In the genomic region with DNA sequence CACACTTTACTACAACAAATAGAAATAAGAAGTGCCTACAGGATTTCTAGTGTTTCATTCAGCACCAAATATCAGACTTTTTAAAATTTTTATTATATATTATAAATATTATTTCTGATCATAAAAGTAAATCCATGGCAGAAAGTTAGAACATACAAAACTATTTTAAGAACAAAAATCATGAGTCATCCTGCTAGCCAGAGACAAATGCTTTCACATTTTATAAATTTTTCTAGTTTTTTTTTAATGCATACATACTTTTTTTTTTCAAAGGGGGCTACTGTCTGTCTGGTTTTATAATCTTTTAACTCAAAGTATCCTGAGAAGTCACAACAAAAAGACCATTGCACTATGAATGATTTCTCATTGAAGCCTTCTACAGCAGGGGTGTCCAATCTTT, we compare ENCODE assay signal across 19 cellular contexts.
DNase-seq lines count a peak whose midpoint lies in the region; ATAC-seq and TF ChIP-seq lines count a peak whose summit lies in the region.
"Had no signal": no experiment of that assay in that cellular context is flagged by ENCODE, and none has a peak within 500 bp of the region (broad histone marks: within the 10 kb centered on the region; RNA-seq: fewer than 3 reads in every experiment).

No MANE protein-coding gene starts in this region.

- TF ChIP-seq CTCF in right atrium auricular region (IDR thresholded peaks at IDR 0.05) (no peak), choroid plexus epithelial cell (conservative IDR thresholded peaks at IDR 0.05; ENCODE audit: low read depth, low read length) (no peak), CD14-positive monocyte (IDR thresholded peaks at IDR 0.05) (no peak)

- H3K27ac Mint-ChIP-seq in CD14-positive monocyte (no peak overlapping the region), T-helper 17 cell (no peak overlapping the region)
- H3K27ac Mint-ChIP-seq: activated CD4-positive, alpha-beta T cell treated with anti-CD3 and anti-CD28 coated beads, Interleukin-2, amount 10 ng/mL, durations not matched to agents 24 days and 14 days; CD4-positive, alpha-beta T cell; H9 had no signal

- H3K27me3 Mint-ChIP-seq in CD14-positive monocyte (ENCODE audit: low read depth in 3 of 3) = peaks cover 0 to 2% (median 0%) of the 10 kb centered on the region in 3 donors
- H3K27me3 Mint-ChIP-seq in T-helper 17 cell = peaks cover 23% of the 10 kb centered on the region

- H3K4me1 Mint-ChIP-seq in CD14-positive monocyte (peaks cover 20% of the 10 kb centered on the region), T-helper 17 cell (peaks cover 2% of the 10 kb centered on the region)
- H3K4me1 Mint-ChIP-seq: activated CD4-positive, alpha-beta T cell treated with anti-CD3 and anti-CD28 coated beads, Interleukin-2, amount 10 ng/mL, durations not matched to agents 24 days and 14 days; H9 had no signal

- peaks cover 0 to 39% of the 10 kb centered on the region in 2 donors for H3K4me1 ChIP-seq in right atrium auricular region

- H3K4me3 ChIP-seq in right atrium auricular region (no peak overlapping the region), choroid plexus epithelial cell (ENCODE audit: low read depth, low read length) (no peak overlapping the region)
- H3K4me3 ChIP-seq: skin epidermis had no signal

- ATAC-seq in left cardiac atrium (no peak), GM21360 (IDR thresholded peaks at IDR 0.05; ENCODE audit: unreplicated experiment) (no peak), T-helper 17 cell (no peak)

- H3K36me3 ChIP-seq in right atrium auricular region = no peaks in the 10 kb centered on the region

- H3K9me3 Mint-ChIP-seq in CD14-positive monocyte = no peaks in the 10 kb centered on the region
- H3K9me3 Mint-ChIP-seq: activated CD4-positive, alpha-beta T cell treated with anti-CD3 and anti-CD28 coated beads, Interleukin-2, amount 10 ng/mL, durations not matched to agents 24 days and 14 days; CD4-positive, alpha-beta T cell; H9 had no signal

- H3K36me3 Mint-ChIP-seq in CD14-positive monocyte = no peaks in the 10 kb centered on the region
- no peaks in the 10 kb centered on the region for H3K36me3 Mint-ChIP-seq in T-helper 17 cell (ENCODE audit: low read depth)

- DNase-seq in right atrium auricular region (ENCODE audit: low spot score) (no peak), left cardiac atrium (no peak), choroid plexus epithelial cell (ENCODE audit: low read depth) (peak; percentile 64), myocyte (ENCODE audit: low read depth) (peak; percentile 29), CD14-positive monocyte (ENCODE audit: low spot score) (no peak), DMS153 treated with DMSO at 0.1 percent for 48 hours (lab: John Stamatoyannopoulos, UW; ENCODE audit: unreplicated experiment) (no peak), T-helper 17 cell (no peak)
- DNase-seq: activated CD4-positive, alpha-beta T cell treated with anti-CD3 and anti-CD28 coated beads, Interleukin-2, amount 10 ng/mL, durations not matched to agents 24 days and 14 days; activated effector memory CD4-positive, alpha-beta T cell treated with anti-CD3 and anti-CD28 coated beads, Interleukin-2, amount 50 U/mL, for 16 hours; CD4-positive, alpha-beta T cell; H9; MV-4-11; NCI-H1930; NCI-H446 treated with DMSO at 0.1 percent for 48 hours; posterior cingulate gyrus; RPMI8226; stimulated activated CD4-positive, alpha-beta T cell treated with anti-CD3 and anti-CD28 coated beads, Interleukin-4, amount 100 ng/mL, for 1 hour had no signal

- intact Hi-C loops in left cardiac atrium (cut with DNase I) = no loop called here
- intact Hi-C loops in CD14-positive monocyte (cut with micrococcal nuclease) = no loop called here

- H3K9me3 ChIP-seq in right atrium auricular region = no peaks in the 10 kb centered on the region
- no peaks in the 10 kb centered on the region for H3K9me3 ChIP-seq in T-helper 17 cell (ENCODE audit: control insufficient read depth, low read length, poor library complexity, severe bottlenecking)

- H3K4me3 Mint-ChIP-seq in CD14-positive monocyte (no peak overlapping the region), T-helper 17 cell (no peak overlapping the region)
- H3K4me3 Mint-ChIP-seq: activated CD4-positive, alpha-beta T cell treated with anti-CD3 and anti-CD28 coated beads, Interleukin-2, amount 10 ng/mL, durations not matched to agents 24 days and 14 days; CD4-positive, alpha-beta T cell; H9 had no signal

- H3K27ac ChIP-seq in right atrium auricular region = peak overlapping the region; percentile 19 to 44

- H3K27me3 ChIP-seq in right atrium auricular region = no peaks in the 10 kb centered on the region

Comparison
In these comparisons a context has a peak if more than half of its experiments do, and no peak if none do; other contexts are left out.
1. DNase-seq: peak in choroid plexus epithelial cell (single experiment) and myocyte (single experiment); none in right atrium auricular region (single experiment), left cardiac atrium (single experiment), CD14-positive monocyte (single experiment), DMS153 treated with DMSO at 0.1 percent for 48 hours (single experiment) and T-helper 17 cell (0 of 3).